1 cellular context compared by ENCODE assay signal in genomic region chr6:137731960-137732616, GRCh38.
TF ChIP-seq lines count a peak whose summit lies in the region.

No MANE protein-coding gene starts in this region.

TF ChIP-seq in HepG2, 621 proteins besides CTCF, POLR2A, EP300 and RAD21 (continued from another document and continues in another):
- no peak for TF ChIP-seq CERS6 (CRISPR knock-in tag; IDR thresholded peaks at IDR 0.05)
- no peak for TF ChIP-seq GPN1 (CRISPR knock-in tag; IDR thresholded peaks at IDR 0.05; ENCODE audit: borderline replicate concordance)
- no peak for TF ChIP-seq ZNF446 (CRISPR knock-in tag; IDR thresholded peaks at IDR 0.05)
- peak; percentile 30; the same call in 1 of the 2 replicates for TF ChIP-seq ZNF639 (CRISPR knock-in tag; conservative IDR thresholded peaks at IDR 0.05)
- 0 out of 2 replicates have a peak, but pooled peaks have one; percentile 54 for TF ChIP-seq ZSCAN31 (CRISPR knock-in tag; IDR thresholded peaks at IDR 0.05; ENCODE audit: low read depth)
- TF ChIP-seq PHF21A (CRISPR knock-in tag; IDR thresholded peaks at IDR 0.05): peak; percentile 93
- TF ChIP-seq HOXA9 (CRISPR knock-in tag; IDR thresholded peaks at IDR 0.05; ENCODE audit: borderline replicate concordance): no peak
- TF ChIP-seq ZNF234 (CRISPR knock-in tag; conservative IDR thresholded peaks at IDR 0.05): no peak
- TF ChIP-seq JUNB (CRISPR knock-in tag; IDR thresholded peaks at IDR 0.05; ENCODE audit: borderline replicate concordance): peak; percentile 99
- TF ChIP-seq DBP (CRISPR knock-in tag; IDR thresholded peaks at IDR 0.05; ENCODE audit: not compliant biosample characterization): peak; percentile 51
- no peak for TF ChIP-seq GLI4 (CRISPR knock-in tag; IDR thresholded peaks at IDR 0.05; ENCODE audit: borderline replicate concordance)
- no peak for TF ChIP-seq GMEB1 (CRISPR knock-in tag; IDR thresholded peaks at IDR 0.05; ENCODE audit: borderline replicate concordance)
- peak; percentile 89 for TF ChIP-seq PPARG (CRISPR knock-in tag; conservative IDR thresholded peaks at IDR 0.05)
- TF ChIP-seq TBX2 (CRISPR knock-in tag; IDR thresholded peaks at IDR 0.05; ENCODE audit: borderline replicate concordance): peak; percentile 54; the same call in 1 of the 2 replicates
- no peak for TF ChIP-seq CC2D1A (CRISPR knock-in tag; IDR thresholded peaks at IDR 0.05)
- TF ChIP-seq TFAP4 (IDR thresholded peaks at IDR 0.05; ENCODE audit: borderline replicate concordance, low read depth): no peak
- no peak for TF ChIP-seq SRSF4 (IDR thresholded peaks at IDR 0.05; ENCODE audit: low read depth, low read length, poor library complexity, severe bottlenecking)
- 0 out of 2 replicates have a peak, but pooled peaks have one; percentile 11 for TF ChIP-seq ZNF362 (CRISPR knock-in tag; IDR thresholded peaks at IDR 0.05; ENCODE audit: borderline replicate concordance)
- no peak for TF ChIP-seq ZNF251 (CRISPR knock-in tag; IDR thresholded peaks at IDR 0.05)
- TF ChIP-seq ZBTB44 (CRISPR knock-in tag; IDR thresholded peaks at IDR 0.05): no peak
- no peak for TF ChIP-seq ZNF790 (CRISPR knock-in tag; IDR thresholded peaks at IDR 0.05; ENCODE audit: borderline replicate concordance)
- peak; percentile 95 for TF ChIP-seq RXRB (CRISPR knock-in tag; IDR thresholded peaks at IDR 0.05; ENCODE audit: borderline replicate concordance)
- peak; percentile 96 for TF ChIP-seq ZNF264 (CRISPR knock-in tag; IDR thresholded peaks at IDR 0.05)
- TF ChIP-seq EED (CRISPR knock-in tag; IDR thresholded peaks at IDR 0.05): no peak
- no peak for TF ChIP-seq ZNF276 (CRISPR knock-in tag; IDR thresholded peaks at IDR 0.05; ENCODE audit: low read depth)
- no peak; the same call in 1 of the 2 replicates for TF ChIP-seq MTF1 (CRISPR knock-in tag; IDR thresholded peaks at IDR 0.05)
- TF ChIP-seq CENPT (CRISPR knock-in tag; IDR thresholded peaks at IDR 0.05; ENCODE audit: low read depth): no peak
- no peak for TF ChIP-seq ATM (IDR thresholded peaks at IDR 0.05; ENCODE audit: borderline replicate concordance)
- TF ChIP-seq ERF (CRISPR knock-in tag; IDR thresholded peaks at IDR 0.05): peak; percentile 97
- TF ChIP-seq HNRNPUL1 (IDR thresholded peaks at IDR 0.05; ENCODE audit: low read depth, low read length): no peak
- TF ChIP-seq ZNF83 (CRISPR knock-in tag; IDR thresholded peaks at IDR 0.05; ENCODE audit: borderline replicate concordance): no peak
- TF ChIP-seq ZC3H4 (CRISPR knock-in tag; IDR thresholded peaks at IDR 0.05; ENCODE audit: borderline replicate concordance): no peak
- no peak for TF ChIP-seq RNF219 (CRISPR knock-in tag; IDR thresholded peaks at IDR 0.05)
- TF ChIP-seq AGO1 (IDR thresholded peaks at IDR 0.05; ENCODE audit: low read depth, low read length, poor library complexity, severe bottlenecking): no peak
- peak; percentile 43; the same call in 1 of the 2 replicates for TF ChIP-seq KMT2B (CRISPR knock-in tag; IDR thresholded peaks at IDR 0.05)
- TF ChIP-seq KDM2A (CRISPR knock-in tag; IDR thresholded peaks at IDR 0.05; ENCODE audit: borderline replicate concordance, low read depth): no peak
- peak; percentile 55; the same call in 1 of the 2 replicates for TF ChIP-seq ZNF557 (CRISPR knock-in tag; IDR thresholded peaks at IDR 0.05)
- 0 out of 2 replicates have a peak, but pooled peaks have one; percentile 78 for TF ChIP-seq MEIS2 (CRISPR knock-in tag; IDR thresholded peaks at IDR 0.05)
- TF ChIP-seq ZNF331 (CRISPR knock-in tag; IDR thresholded peaks at IDR 0.05): peak; percentile 93
- peak; percentile 95 for TF ChIP-seq CEBPG (CRISPR knock-in tag; IDR thresholded peaks at IDR 0.05)
- TF ChIP-seq TARDBP (CRISPR knock-in tag; IDR thresholded peaks at IDR 0.05): peak; percentile 51; the same call in 1 of the 2 replicates
- peak; percentile 61; the same call in 1 of the 2 replicates for TF ChIP-seq LCORL (IDR thresholded peaks at IDR 0.05)
- peak; percentile 77; the same call in 1 of the 2 replicates for TF ChIP-seq LCORL (CRISPR knock-in tag; IDR thresholded peaks at IDR 0.05)
- peak; percentile 63; the same call in 1 of the 2 replicates for TF ChIP-seq CCDC6 (CRISPR knock-in tag; IDR thresholded peaks at IDR 0.05)
- TF ChIP-seq NRL (CRISPR knock-in tag; IDR thresholded peaks at IDR 0.05; ENCODE audit: borderline replicate concordance): no peak
- no peak for TF ChIP-seq ZNF329 (CRISPR knock-in tag; IDR thresholded peaks at IDR 0.05; ENCODE audit: low read depth)
- no peak for TF ChIP-seq TBL1XR1 (IDR thresholded peaks at IDR 0.05; ENCODE audit: borderline replicate concordance, low read length, partially characterized antibody)
- no peak; the same call in 1 of the 2 replicates for TF ChIP-seq ZNF569 (CRISPR knock-in tag; IDR thresholded peaks at IDR 0.05; ENCODE audit: borderline replicate concordance)
- TF ChIP-seq HOXD1 (CRISPR knock-in tag; IDR thresholded peaks at IDR 0.05): peak; percentile 65; the same call in 1 of the 2 replicates
- peak; percentile 93 for TF ChIP-seq MIER3 (CRISPR knock-in tag; IDR thresholded peaks at IDR 0.05; ENCODE audit: borderline replicate concordance)
- no peak; the same call in 1 of the 2 replicates for TF ChIP-seq MYPOP (CRISPR knock-in tag; IDR thresholded peaks at IDR 0.05)
- no peak for TF ChIP-seq ZNF746 (CRISPR knock-in tag; IDR thresholded peaks at IDR 0.05)
- TF ChIP-seq ZNF580 (CRISPR knock-in tag; IDR thresholded peaks at IDR 0.05; ENCODE audit: borderline replicate concordance, low read depth): peak; percentile 83; the same call in 1 of the 2 replicates
